16 cellular contexts compared by ENCODE assay signal in genomic region chr3:114550155-114550554, GRCh38.
"Had no signal": no experiment of that assay in that cellular context is flagged by ENCODE, and none has a peak within 500 bp of the region (broad histone marks: within the 10 kb centered on the region; RNA-seq: fewer than 3 reads in every experiment).

No MANE protein-coding gene starts in this region.

- H3K27me3 ChIP-seq: body of pancreas, sigmoid colon, testis had no signal

- H3K4me1 Mint-ChIP-seq: stimulated activated naive CD8-positive, alpha-beta T cell treated with anti-CD3 and anti-CD28 coated beads, Interleukin-15, amount 100 ng/mL, for 72 hours; WTC11 had no signal

- H3K4me3 ChIP-seq: body of pancreas, sigmoid colon, testis had no signal

- DNase-seq: activated CD4-positive, alpha-beta T cell treated with anti-CD3 and anti-CD28 coated beads for 48 hours; activated CD8-positive, alpha-beta T cell treated with anti-CD3 and anti-CD28 coated beads, Interleukin-2, amount 10 ng/mL, durations not matched to agents 7 days and 5 days; activated naive CD4-positive, alpha-beta T cell treated with Interleukin-2 at 50 U/mL for 16 hours; body of pancreas; endodermal cell; erythroblast; kidney; mesendoderm; nephron progenitor cell; sigmoid colon; stimulated activated CD4-positive, alpha-beta T cell treated with anti-CD3 and anti-CD28 coated beads, Interleukin-4, amount 100 ng/mL, for 24 hours; stimulated activated naive CD8-positive, alpha-beta T cell treated with anti-CD3 and anti-CD28 coated beads, Interleukin-15, amount 100 ng/mL, for 72 hours; T-helper 17 cell; testis had no signal

- H3K9me3 ChIP-seq: body of pancreas, sigmoid colon, testis had no signal

- ATAC-seq: activated CD8-positive, alpha-beta T cell treated with anti-CD3 and anti-CD28 coated beads, Interleukin-2, amount 10 ng/mL, durations not matched to agents 7 days and 5 days; body of pancreas; stimulated activated naive CD8-positive, alpha-beta T cell treated with anti-CD3 and anti-CD28 coated beads, Interleukin-15, amount 100 ng/mL, for 72 hours; T-helper 17 cell; WTC11 had no signal

- H3K9me3 Mint-ChIP-seq: activated T-helper 1 cell treated with anti-CD3 and anti-CD28 coated beads, Interleukin-12 subunit alpha, Interleukin-12 subunit beta, Interleukin-2, Interleukin-4 antibody, amounts not matched to agents 30 ng/mL and 10 ng/mL and 1 ng/mL, durations not matched to agents 14 hours and 24 hours and 36 hours; endodermal cell; nephron progenitor cell; stimulated activated naive CD8-positive, alpha-beta T cell treated with anti-CD3 and anti-CD28 coated beads, Interleukin-15, amount 100 ng/mL, for 72 hours; WTC11 had no signal

- H3K4me3 Mint-ChIP-seq: activated CD8-positive, alpha-beta T cell treated with anti-CD3 and anti-CD28 coated beads, Interleukin-2, amount 10 ng/mL, durations not matched to agents 7 days and 5 days; activated T-helper 1 cell treated with anti-CD3 and anti-CD28 coated beads, Interleukin-12 subunit alpha, Interleukin-12 subunit beta, Interleukin-2, Interleukin-4 antibody, amounts not matched to agents 30 ng/mL and 10 ng/mL and 1 ng/mL, durations not matched to agents 14 hours and 24 hours and 36 hours; endodermal cell; nephron progenitor cell; stimulated activated naive CD8-positive, alpha-beta T cell treated with anti-CD3 and anti-CD28 coated beads, Interleukin-15, amount 100 ng/mL, for 72 hours; T-helper 17 cell; WTC11 had no signal

- H3K36me3 ChIP-seq: sigmoid colon had no signal

- H3K27ac ChIP-seq: body of pancreas, sigmoid colon, testis had no signal

- H3K36me3 Mint-ChIP-seq: WTC11 had no signal

- H3K27me3 Mint-ChIP-seq: stimulated activated naive CD8-positive, alpha-beta T cell treated with anti-CD3 and anti-CD28 coated beads, Interleukin-15, amount 100 ng/mL, for 72 hours; T-helper 17 cell had no signal

- H3K4me1 ChIP-seq: body of pancreas, testis had no signal

- H3K27ac Mint-ChIP-seq: activated CD8-positive, alpha-beta T cell treated with anti-CD3 and anti-CD28 coated beads, Interleukin-2, amount 10 ng/mL, durations not matched to agents 7 days and 5 days; activated T-helper 1 cell treated with anti-CD3 and anti-CD28 coated beads, Interleukin-12 subunit alpha, Interleukin-12 subunit beta, Interleukin-2, Interleukin-4 antibody, amounts not matched to agents 30 ng/mL and 10 ng/mL and 1 ng/mL, durations not matched to agents 14 hours and 24 hours and 36 hours; endodermal cell; nephron progenitor cell; stimulated activated naive CD8-positive, alpha-beta T cell treated with anti-CD3 and anti-CD28 coated beads, Interleukin-15, amount 100 ng/mL, for 72 hours; T-helper 17 cell; WTC11 had no signal
